In the genomic region with DNA sequence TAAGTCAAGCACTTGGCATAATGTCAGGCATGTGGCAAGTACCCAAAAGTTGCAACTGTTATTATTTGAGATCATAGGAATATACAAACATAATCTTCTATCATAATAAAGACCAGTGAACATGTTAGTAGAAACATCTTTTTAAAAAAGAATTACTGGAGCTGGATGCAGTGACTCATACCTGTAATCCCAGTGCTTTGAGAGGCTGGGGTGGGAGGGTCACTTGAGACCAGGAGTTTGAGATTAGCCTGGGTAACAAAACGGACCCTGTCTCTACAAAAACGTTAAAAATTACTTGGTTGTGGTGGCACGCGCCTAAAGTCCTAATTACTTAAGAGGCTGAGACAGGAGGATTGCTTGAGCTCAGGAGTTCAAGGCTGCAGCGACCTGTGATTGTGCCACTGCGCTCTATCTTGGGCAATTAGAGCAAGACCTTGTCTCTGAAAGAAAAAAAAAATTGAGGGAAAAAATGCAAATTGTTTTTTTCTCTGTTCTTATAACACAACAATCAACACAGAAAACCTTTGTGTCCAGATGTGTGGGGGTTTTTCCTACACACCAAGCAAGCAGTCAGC, we compare ENCODE assay signal across 23 cellular contexts.
"Had no signal": no experiment of that assay in that cellular context is flagged by ENCODE, and none has a peak within 500 bp of the region (broad histone marks: within the 10 kb centered on the region; RNA-seq: fewer than 3 reads in every experiment).

No MANE protein-coding gene starts in this region.

- H3K27ac Mint-ChIP-seq: activated B cell treated with CpG ODN at 0.5 μM for 24 hours; activated CD4-positive, alpha-beta T cell treated with anti-CD3 and anti-CD28 coated beads, Interleukin-2, amount 10 ng/mL, durations not matched to agents 24 days and 14 days; activated naive CD4-positive, alpha-beta T cell treated with anti-CD3 and anti-CD28 coated beads, Interleukin-2, amount 10 ng/mL, durations not matched to agents 7 days and 5 days; activated naive CD8-positive, alpha-beta T cell treated with anti-CD3 and anti-CD28 coated beads for 36 hours; activated T-helper 17 cell treated with anti-CD3 and anti-CD28 coated beads, Interleukin-2, amount 50 U/mL, for 72 hours; T-helper 17 cell had no signal

- H3K9ac ChIP-seq: KMS-11 had no signal

- H3K27ac ChIP-seq: KMS-11 had no signal

- H3K27me3 Mint-ChIP-seq: activated B cell treated with CpG ODN at 0.5 μM for 24 hours; activated CD4-positive, alpha-beta T cell treated with anti-CD3 and anti-CD28 coated beads, Interleukin-2, amount 10 ng/mL, durations not matched to agents 24 days and 14 days; activated naive CD4-positive, alpha-beta T cell treated with anti-CD3 and anti-CD28 coated beads, Interleukin-2, amount 10 ng/mL, durations not matched to agents 7 days and 5 days; activated naive CD8-positive, alpha-beta T cell treated with anti-CD3 and anti-CD28 coated beads for 36 hours; activated T-helper 17 cell treated with anti-CD3 and anti-CD28 coated beads, Interleukin-2, amount 50 U/mL, for 72 hours; T-helper 17 cell had no signal

- ATAC-seq: activated T-helper 17 cell treated with anti-CD3 and anti-CD28 coated beads, Interleukin-2, amount 50 U/mL, for 72 hours; T-helper 17 cell had no signal

- H3K4me1 Mint-ChIP-seq: activated B cell treated with CpG ODN at 0.5 μM for 24 hours; activated CD4-positive, alpha-beta T cell treated with anti-CD3 and anti-CD28 coated beads, Interleukin-2, amount 10 ng/mL, durations not matched to agents 24 days and 14 days; activated naive CD4-positive, alpha-beta T cell treated with anti-CD3 and anti-CD28 coated beads, Interleukin-2, amount 10 ng/mL, durations not matched to agents 7 days and 5 days; activated naive CD8-positive, alpha-beta T cell treated with anti-CD3 and anti-CD28 coated beads for 36 hours; activated T-helper 17 cell treated with anti-CD3 and anti-CD28 coated beads, Interleukin-2, amount 50 U/mL, for 72 hours had no signal

- H3K4me2 ChIP-seq: KMS-11 had no signal

- H3K36me3 Mint-ChIP-seq: activated naive CD4-positive, alpha-beta T cell treated with anti-CD3 and anti-CD28 coated beads, Interleukin-2, amount 10 ng/mL, durations not matched to agents 7 days and 5 days had no signal

- H3K9me3 Mint-ChIP-seq: activated B cell treated with CpG ODN at 0.5 μM for 24 hours; activated naive CD4-positive, alpha-beta T cell treated with anti-CD3 and anti-CD28 coated beads, Interleukin-2, amount 10 ng/mL, durations not matched to agents 7 days and 5 days; activated naive CD8-positive, alpha-beta T cell treated with anti-CD3 and anti-CD28 coated beads for 36 hours; activated T-helper 17 cell treated with anti-CD3 and anti-CD28 coated beads, Interleukin-2, amount 50 U/mL, for 72 hours had no signal

- DNase-seq: activated B cell treated with CpG ODN at 0.5 μM for 24 hours; activated CD4-positive, alpha-beta T cell treated with anti-CD3 and anti-CD28 coated beads for 1 hour; activated CD4-positive, alpha-beta T cell treated with anti-CD3 and anti-CD28 coated beads, Interleukin-2, amount 10 ng/mL, durations not matched to agents 24 days and 14 days; activated CD4-positive, alpha-beta T cell treated with anti-CD3 and anti-CD28 coated beads, Interleukin-2, amount 50 U/mL, for 48 hours; activated gamma-delta T cell; activated naive CD4-positive, alpha-beta T cell treated with anti-CD3 and anti-CD28 coated beads, Interleukin-2, amount 10 ng/mL, durations not matched to agents 7 days and 5 days; activated naive CD8-positive, alpha-beta T cell treated with anti-CD3 and anti-CD28 coated beads for 36 hours; activated T-cell treated with anti-CD3 and anti-CD28 coated beads, Interleukin-2, amount 50 U/mL, for 48 hours; aorta; central memory CD4-positive, alpha-beta T cell; NCI-H1092 treated with DMSO at 0.1 percent for 48 hours; NCI-H1417 treated with DMSO at 0.1 percent for 48 hours; NCI-H1694; NCI-H2029 treated with DMSO at 0.1 percent for 48 hours; NCI-H345; NCI-H510A; NCI-H526 treated with DMSO at 0.1 percent for 48 hours; NCI-H82; SIG-M5; T-helper 17 cell; T-helper 9 cell had no signal

- H3K4me3 Mint-ChIP-seq: activated B cell treated with CpG ODN at 0.5 μM for 24 hours; activated CD4-positive, alpha-beta T cell treated with anti-CD3 and anti-CD28 coated beads, Interleukin-2, amount 10 ng/mL, durations not matched to agents 24 days and 14 days; activated naive CD4-positive, alpha-beta T cell treated with anti-CD3 and anti-CD28 coated beads, Interleukin-2, amount 10 ng/mL, durations not matched to agents 7 days and 5 days; activated naive CD8-positive, alpha-beta T cell treated with anti-CD3 and anti-CD28 coated beads for 36 hours; activated T-helper 17 cell treated with anti-CD3 and anti-CD28 coated beads, Interleukin-2, amount 50 U/mL, for 72 hours; T-helper 17 cell had no signal
